ENCODE assay signal across 21 cellular contexts in genomic region chr20:57901526-57901925, GRCh38.
"Had no signal": no experiment of that assay in that cellular context is flagged by ENCODE, and none has a peak within 500 bp of the region (broad histone marks: within the 10 kb centered on the region; RNA-seq: fewer than 3 reads in every experiment).

No MANE protein-coding gene starts in this region.

- H3K27ac ChIP-seq: HL-60, RWPE1, SJCRH30 had no signal

- H3K27me3 ChIP-seq: MG63, SJCRH30 had no signal

- ATAC-seq: Panc1, Right ventricle myocardium inferior had no signal

- DNase-seq: Karpas-422, KBM-7, MG63, NCI-H1092, NCI-H1105 treated with DMSO at 0.1 percent for 48 hours, NCI-H1417 treated with DMSO at 0.1 percent for 48 hours, NCI-H146, NCI-H1694 treated with DMSO at 0.1 percent for 48 hours, NCI-H1930, NCI-H2081, NCI-H2107, NCI-H2227 treated with DMSO at 0.1 percent for 48 hours, NCI-H524, NCI-H69, NCI-H774, SHP77 treated with DMSO at 0.1 percent for 48 hours, SJCRH30 had no signal

- H3K9me3 ChIP-seq: MG63, SJCRH30 had no signal

- H3K36me3 ChIP-seq: MG63, SJCRH30 had no signal

- H3K4me3 ChIP-seq: MG63, SJCRH30 had no signal
